In genomic region chr5:142063878-142064331, GRCh38 we compare ENCODE assay signal across 8 cellular contexts. TPM values are rescaled to one million over a fixed set of nuclear protein-coding genes. Genes with fewer than 3 reads are reported as not detected.
DNase-seq lines count a peak whose midpoint lies in the region; ATAC-seq, FAIRE-seq and TF ChIP-seq lines count a peak whose summit lies in the region.

No MANE protein-coding gene starts in this region.

- peaks cover 14% of the 10 kb centered on the region for H3K4me1 ChIP-seq in CD4-positive, alpha-beta memory T cell (ENCODE audit: insufficient read depth, low read length)
- H3K4me1 ChIP-seq in endothelial cell of umbilical vein (ENCODE audit: control insufficient read depth, extremely low read depth, insufficient read depth, low read length) (peaks cover 9% of the 10 kb centered on the region), upper lobe of right lung (peaks cover 5% of the 10 kb centered on the region), PC-9 (replicated peaks; ENCODE audit: insufficient read depth) (peaks cover 10% of the 10 kb centered on the region)

- BruUV-seq in endothelial cell of umbilical vein (replicated peaks; lab: Mats Ljungman, UMichigan) (no TSS peak), PC-9 (replicated peaks; lab: Mats Ljungman, UMichigan) (no TSS peak)

- H3K4me3 Mint-ChIP-seq in CD4-positive, alpha-beta memory T cell = peak overlapping the region; percentile 17 to 82 (median 52)
- H3K4me3 Mint-ChIP-seq in activated CD8-positive, alpha-beta T cell treated with anti-CD3 and anti-CD28 coated beads, Interleukin-2, amount 10 ng/mL, durations not matched to agents 7 days and 5 days = no peak overlapping the region

- DNase-seq in CD4-positive, alpha-beta memory T cell = peak in 4 of 5 donors; percentile 11 to 40 (median 34)
- peak; percentile 78 for DNase-seq in NCI-H1092 (lab: John Stamatoyannopoulos, UW)
- DNase-seq in activated CD8-positive, alpha-beta T cell treated with anti-CD3 and anti-CD28 coated beads, Interleukin-2, amount 10 ng/mL, durations not matched to agents 7 days and 5 days = peak; percentile 67
- peak; percentile 60 for DNase-seq in endothelial cell of umbilical vein (ENCODE audit: low read depth, low spot score)
- DNase-seq in mucosa of gallbladder (ENCODE audit: low spot score) = peak; percentile 38
- DNase-seq in upper lobe of right lung = no peak
- no peak for DNase-seq in PC-9
- no peak for DNase-seq in kidney glomerular epithelial cell (lab: John Stamatoyannopoulos, UW)

- H2AFZ ChIP-seq in endothelial cell of umbilical vein (ENCODE audit: low read depth, low read length) (peak overlapping the region; percentile 3), PC-9 (no peak overlapping the region)

- intact Hi-C loops in CD4-positive, alpha-beta memory T cell (cut with micrococcal nuclease) = no loop called here
- intact Hi-C loops in endothelial cell of umbilical vein (cut with micrococcal nuclease) = no loop called here
- intact Hi-C loops in upper lobe of right lung (cut with DNase I) = no loop called here
- intact Hi-C loops in PC-9 (cut with micrococcal nuclease; ENCODE audit: unreplicated experiment) = no loop called here

- peak; percentile 82 for ATAC-seq in activated CD8-positive, alpha-beta T cell treated with anti-CD3 and anti-CD28 coated beads, Interleukin-2, amount 10 ng/mL, durations not matched to agents 7 days and 5 days
- ATAC-seq in upper lobe of right lung = peak; percentile 47

- no peaks in the 10 kb centered on the region for H3K36me3 Mint-ChIP-seq in CD4-positive, alpha-beta memory T cell
- H3K36me3 Mint-ChIP-seq in activated CD8-positive, alpha-beta T cell treated with anti-CD3 and anti-CD28 coated beads, Interleukin-2, amount 10 ng/mL, durations not matched to agents 7 days and 5 days (ENCODE audit: low read depth) = no peaks in the 10 kb centered on the region

- H3K27me3 Mint-ChIP-seq in CD4-positive, alpha-beta memory T cell = no peaks in the 10 kb centered on the region
- peaks cover 3% of the 10 kb centered on the region for H3K27me3 Mint-ChIP-seq in activated CD8-positive, alpha-beta T cell treated with anti-CD3 and anti-CD28 coated beads, Interleukin-2, amount 10 ng/mL, durations not matched to agents 7 days and 5 days (ENCODE audit: low read depth)

- H3K9ac ChIP-seq in endothelial cell of umbilical vein (replicated peaks; ENCODE audit: extremely low read depth, insufficient read depth, low read length) = no peak overlapping the region

- dilution Hi-C loops in endothelial cell of umbilical vein (cut with MboI; ENCODE audit: extremely low pct_ligation_motif_present, low sequenced_read_pairs) = no loop called here

- H3F3A ChIP-seq in PC-9 (ENCODE audit: insufficient read depth, low read depth) = peaks cover 5% of the 10 kb centered on the region

- H3K9me3 ChIP-seq in CD4-positive, alpha-beta memory T cell (ENCODE audit: control insufficient read depth in 1 of 2, low read length in 2 of 2) = no peaks in the 10 kb centered on the region
- H3K9me3 ChIP-seq in endothelial cell of umbilical vein (replicated peaks; ENCODE audit: control insufficient read depth, insufficient read depth, low read length) = no peaks in the 10 kb centered on the region
- no peaks in the 10 kb centered on the region for H3K9me3 ChIP-seq in upper lobe of right lung
- H3K9me3 ChIP-seq in PC-9 (ENCODE audit: insufficient read depth, low read depth) = no peaks in the 10 kb centered on the region

- POLR2A ChIA-PET in CD4-positive, alpha-beta memory T cell (lab: Charles Lee; ENCODE audit: partially characterized antibody) = interaction anchor here (0.6 to 1.7 kb wide), 7 partner anchors 31 to 1362 kb away, joined by 3 to 6 read pairs (median 4); no protein-coding TSS in a partner anchor
- POLR2A ChIA-PET in activated CD8-positive, alpha-beta T cell treated with anti-CD3 and anti-CD28 coated beads, Interleukin-2, amount 10 ng/mL, durations not matched to agents 7 days and 5 days (lab: Charles Lee) = interaction anchor here (1.0 kb wide), 1 partner anchor 43 kb away, joined by 4 read pairs; no protein-coding TSS in a partner anchor
- POLR2A ChIA-PET in endothelial cell of umbilical vein (lab: Charles Lee) = no interaction called here
- POLR2A ChIA-PET in PC-9 (lab: Charles Lee; ENCODE audit: unreplicated experiment) = no interaction called here

- no peaks in the 10 kb centered on the region for H4K20me1 ChIP-seq in endothelial cell of umbilical vein (replicated peaks; ENCODE audit: control insufficient read depth, extremely low read depth, insufficient read depth, low read length)
- H4K20me1 ChIP-seq in PC-9 (ENCODE audit: insufficient read depth) = no peaks in the 10 kb centered on the region

- CTCF ChIA-PET in CD4-positive, alpha-beta memory T cell (lab: Charles Lee; ENCODE audit: partially characterized antibody) = interaction anchor here (1.0 to 1.3 kb wide), 2 partner anchors 73 to 81 kb away, joined by 4 to 7 read pairs; no protein-coding TSS in a partner anchor
- CTCF ChIA-PET in activated CD8-positive, alpha-beta T cell treated with anti-CD3 and anti-CD28 coated beads, Interleukin-2, amount 10 ng/mL, durations not matched to agents 7 days and 5 days (lab: Charles Lee) = interaction anchor here (0.8 to 1.4 kb wide), 5 partner anchors 23 to 88 kb away, joined by 3 to 6 read pairs (median 5); partner anchors contain the start of gene GNPDA1
- CTCF ChIA-PET in endothelial cell of umbilical vein (lab: Charles Lee) = interaction anchor here (1.1 to 1.5 kb wide), 5 partner anchors 10 to 73 kb away, joined by 3 to 8 read pairs (median 4); partner anchors contain the start of gene GNPDA1
- CTCF ChIA-PET in PC-9 (lab: Charles Lee) = no interaction called here

- no peak for TF ChIP-seq CTCF in endothelial cell of umbilical vein (IDR thresholded peaks at IDR 0.05; ENCODE audit: extremely low read depth in 1 of 2, insufficient read depth in 1 of 2, low read depth in 1 of 2, low read length in 2 of 2)
- TF ChIP-seq CTCF in upper lobe of right lung (IDR thresholded peaks at IDR 0.05) = no peak
- no peak for TF ChIP-seq CTCF in PC-9 (conservative IDR thresholded peaks at IDR 0.05)

- FAIRE-seq in endothelial cell of umbilical vein (lab: Jason Lieb, UNC) = peak; percentile 90

- no peaks in the 10 kb centered on the region for H3K9me2 ChIP-seq in PC-9 (ENCODE audit: insufficient read depth)

- no peaks in the 10 kb centered on the region for H3K9me3 Mint-ChIP-seq in CD4-positive, alpha-beta memory T cell
- no peaks in the 10 kb centered on the region for H3K9me3 Mint-ChIP-seq in activated CD8-positive, alpha-beta T cell treated with anti-CD3 and anti-CD28 coated beads, Interleukin-2, amount 10 ng/mL, durations not matched to agents 7 days and 5 days (ENCODE audit: insufficient read depth)

- H3K4me1 Mint-ChIP-seq in CD4-positive, alpha-beta memory T cell = peaks cover 8 to 14% (median 10%) of the 10 kb centered on the region in 4 donors
- peaks cover 17% of the 10 kb centered on the region for H3K4me1 Mint-ChIP-seq in activated CD8-positive, alpha-beta T cell treated with anti-CD3 and anti-CD28 coated beads, Interleukin-2, amount 10 ng/mL, durations not matched to agents 7 days and 5 days (ENCODE audit: low read depth)

- H3K27me3 ChIP-seq in CD4-positive, alpha-beta memory T cell (ENCODE audit: insufficient read depth, low read length) = no peaks in the 10 kb centered on the region
- peaks cover 0 to 3% of the 10 kb centered on the region in 2 experiments for H3K27me3 ChIP-seq in endothelial cell of umbilical vein (ENCODE audit: control insufficient read depth in 2 of 2, insufficient read depth in 2 of 2, low read length in 2 of 2)
- no peaks in the 10 kb centered on the region for H3K27me3 ChIP-seq in upper lobe of right lung
- no peaks in the 10 kb centered on the region for H3K27me3 ChIP-seq in PC-9 (ENCODE audit: insufficient read depth, low read depth)

- no peaks in the 10 kb centered on the region for H3K9me1 ChIP-seq in endothelial cell of umbilical vein (replicated peaks; ENCODE audit: control insufficient read depth, extremely low read depth, insufficient read depth, low read length)

- H3K79me2 ChIP-seq in endothelial cell of umbilical vein (ENCODE audit: control insufficient read depth, insufficient read depth, low read length) (no peaks in the 10 kb centered on the region), PC-9 (ENCODE audit: low read depth) (no peaks in the 10 kb centered on the region)

- no peaks in the 10 kb centered on the region for H3K36me3 ChIP-seq in CD4-positive, alpha-beta memory T cell (ENCODE audit: insufficient read depth, low read length)
- no peaks in the 10 kb centered on the region for H3K36me3 ChIP-seq in endothelial cell of umbilical vein (ENCODE audit: control insufficient read depth in 2 of 2, extremely low read depth in 1 of 2, insufficient read depth in 2 of 2, low read length in 2 of 2)
- no peaks in the 10 kb centered on the region for H3K36me3 ChIP-seq in upper lobe of right lung
- no peaks in the 10 kb centered on the region for H3K36me3 ChIP-seq in PC-9 (ENCODE audit: low read depth)

- no peak overlapping the region for H3K27ac ChIP-seq in CD4-positive, alpha-beta memory T cell (ENCODE audit: low read depth, low read length)
- H3K27ac ChIP-seq in endothelial cell of umbilical vein (ENCODE audit: insufficient read depth, low read depth, low read length) = no peak overlapping the region
- no peak overlapping the region for H3K27ac ChIP-seq in upper lobe of right lung
- H3K27ac ChIP-seq in PC-9 = no peak overlapping the region

- H3K4me2 ChIP-seq in endothelial cell of umbilical vein (ENCODE audit: insufficient read depth, low read length) (peak overlapping the region; percentile 0), PC-9 (no peak overlapping the region)

- no peak overlapping the region for H3K4me3 ChIP-seq in CD4-positive, alpha-beta memory T cell (ENCODE audit: low read length in 2 of 2)
- no peak overlapping the region for H3K4me3 ChIP-seq in endothelial cell of umbilical vein (replicated peaks in 1 of 3; ENCODE audit: insufficient read depth in 1 of 3, low read depth in 1 of 3, low read length in 3 of 3)
- no peak overlapping the region for H3K4me3 ChIP-seq in upper lobe of right lung
- no peak overlapping the region for H3K4me3 ChIP-seq in PC-9

- no peak for TF ChIP-seq POLR2A in endothelial cell of umbilical vein (IDR thresholded peaks at IDR 0.05; ENCODE audit: low read depth, low read length)

- peak overlapping the region in 6 of 7 donors; percentile 4 to 79 (median 44) for H3K27ac Mint-ChIP-seq in CD4-positive, alpha-beta memory T cell
- H3K27ac Mint-ChIP-seq in activated CD8-positive, alpha-beta T cell treated with anti-CD3 and anti-CD28 coated beads, Interleukin-2, amount 10 ng/mL, durations not matched to agents 7 days and 5 days = peak overlapping the region; percentile 73

RNA-seq across cellular contexts. Expression of gene NDFIP1, which starts 44.7 kb away (rescaled TPM):
- total RNA-seq in CD4-positive, alpha-beta memory T cell = 10 to 100 TPM; 73.8 to 78.4 TPM
- polyA plus RNA-seq in CD4-positive, alpha-beta memory T cell = 10 to 100 TPM; 70.0 to 98.3 TPM
- total RNA-seq in activated CD8-positive, alpha-beta T cell treated with anti-CD3 and anti-CD28 coated beads, Interleukin-2, amount 10 ng/mL, durations not matched to agents 7 days and 5 days = 10 to 100 TPM; 47.2 TPM
- total RNA-seq in endothelial cell of umbilical vein (40.3 and 42.6 TPM in 2 replicates), mucosa of gallbladder (80.0 TPM), upper lobe of right lung (68.1 TPM), PC-9 (2021) (40.7 and 40.9 TPM in 2 replicates)
- 12.3 and 18.4 TPM in 2 replicates for polyA plus RNA-seq in endothelial cell of umbilical vein
- polyA plus RNA-seq in endothelial cell of umbilical vein (2011; cell fraction: cytosol; rRNA removed) = 14.5 and 15.6 TPM in 2 replicates
- polyA plus RNA-seq in endothelial cell of umbilical vein (2011; cell fraction: nucleus; rRNA removed) = 7.6 and 11.3 TPM in 2 replicates
- 31.4 and 39.6 TPM in 2 replicates for polyA plus RNA-seq in endothelial cell of umbilical vein (2012)
- polyA minus RNA-seq in endothelial cell of umbilical vein = 12.5 and 13.4 TPM in 2 replicates
- 34.1 TPM for polyA minus RNA-seq in endothelial cell of umbilical vein (2011; cell fraction: cytosol; rRNA and poly(A)+ RNA removed)
- polyA minus RNA-seq in endothelial cell of umbilical vein (2011; cell fraction: nucleus; rRNA and poly(A)+ RNA removed) = 13.0 and 17.1 TPM in 2 replicates

RNA-seq across cellular contexts. Expression of gene GNPDA1, which starts 51.1 kb away (rescaled TPM):
- 10 to 100 TPM; 23.0 to 24.1 TPM for total RNA-seq in CD4-positive, alpha-beta memory T cell
- 10 to 100 TPM; 25.8 to 38.6 TPM for polyA plus RNA-seq in CD4-positive, alpha-beta memory T cell
- 10 to 100 TPM; 34.9 to 41.0 TPM for total RNA-seq in activated CD8-positive, alpha-beta T cell treated with anti-CD3 and anti-CD28 coated beads, Interleukin-2, amount 10 ng/mL, durations not matched to agents 7 days and 5 days
- 49.3 and 52.1 TPM in 2 replicates for total RNA-seq in endothelial cell of umbilical vein
- polyA plus RNA-seq in endothelial cell of umbilical vein = 19.8 and 22.5 TPM in 2 replicates
- polyA plus RNA-seq in endothelial cell of umbilical vein (2011; cell fraction: cytosol; rRNA removed) = 21.3 and 24.2 TPM in 2 replicates
- polyA plus RNA-seq in endothelial cell of umbilical vein (2011; cell fraction: nucleus; rRNA removed) = 19.6 and 24.1 TPM in 2 replicates
- 68.0 and 74.4 TPM in 2 replicates for polyA plus RNA-seq in endothelial cell of umbilical vein (2012)
- 20.1 and 38.6 TPM in 2 replicates for polyA minus RNA-seq in endothelial cell of umbilical vein
- polyA minus RNA-seq in endothelial cell of umbilical vein (2011; cell fraction: cytosol; rRNA and poly(A)+ RNA removed) = 13.1 TPM
- 10.2 and 13.2 TPM in 2 replicates for polyA minus RNA-seq in endothelial cell of umbilical vein (2011; cell fraction: nucleus; rRNA and poly(A)+ RNA removed)
- 28.7 TPM for total RNA-seq in mucosa of gallbladder
- 36.2 TPM for total RNA-seq in upper lobe of right lung
- total RNA-seq in PC-9 (2021) = 46.5 and 54.1 TPM in 2 replicates

Comparison
In these comparisons a context has a peak if more than half of its experiments do, and no peak if none do; other contexts are left out.
1. DNase-seq: peak in CD4-positive, alpha-beta memory T cell (4 of 5), NCI-H1092 (single experiment), activated CD8-positive, alpha-beta T cell treated with anti-CD3 and anti-CD28 coated beads, Interleukin-2, amount 10 ng/mL, durations not matched to agents 7 days and 5 days (single experiment), endothelial cell of umbilical vein (single experiment) and mucosa of gallbladder (single experiment); none in upper lobe of right lung (single experiment), PC-9 (0 of 2) and kidney glomerular epithelial cell (single experiment).
2. POLR2A ChIA-PET loops: an anchor here in CD4-positive, alpha-beta memory T cell (0.6 to 1.7 kb wide) and activated CD8-positive, alpha-beta T cell treated with anti-CD3 and anti-CD28 coated beads, Interleukin-2, amount 10 ng/mL, durations not matched to agents 7 days and 5 days (1.0 kb wide); none called in endothelial cell of umbilical vein and PC-9.